ENCODE assay signal across 30 cellular contexts in genomic region chr2:151085101-151085640, GRCh38.
"Had no signal": no experiment of that assay in that cellular context is flagged by ENCODE, and none has a peak within 500 bp of the region (broad histone marks: within the 10 kb centered on the region; RNA-seq: fewer than 3 reads in every experiment).

No MANE protein-coding gene starts in this region.

- DNase-seq: activated CD4-positive, alpha-beta T cell treated with anti-CD3 and anti-CD28 coated beads, Interleukin-2, amount 50 U/mL, for 1 hour; activated CD4-positive, CD25-positive, alpha-beta regulatory T cell treated with anti-CD3 and anti-CD28 coated beads, Interleukin-2, amount 50 U/mL, for 72 hours; activated CD8-positive, alpha-beta T cell treated with anti-CD3 and anti-CD28 coated beads, Interleukin-2, amount 10 ng/mL, durations not matched to agents 7 days and 5 days; activated gamma-delta T cell; activated naive CD4-positive, alpha-beta T cell treated with anti-CD3 and anti-CD28 coated beads, Interleukin-2, amount 50 U/mL, for 16 hours; activated naive CD8-positive, alpha-beta T cell treated with anti-CD3 and anti-CD28 coated beads, Interleukin-2, amount 50 U/mL, for 24 hours; anterior cingulate cortex; brain microvascular endothelial cell; caudate nucleus; effector memory CD4-positive, alpha-beta T cell; foreskin keratinocyte; glutamatergic neuron; immature natural killer cell; left ventricle myocardium inferior; nucleus accumbens; right lobe of liver; stimulated activated CD4-positive, alpha-beta T cell treated with anti-CD3 and anti-CD28 coated beads, Interleukin-2, amount 100 ng/mL, for 24 hours; stimulated activated naive CD8-positive, alpha-beta T cell treated with anti-CD3 and anti-CD28 coated beads, Interleukin-15, amount 100 ng/mL, for 72 hours; T-helper 1 cell; WERI-Rb-1 had no signal

- H3K27ac Mint-ChIP-seq: activated CD8-positive, alpha-beta T cell treated with anti-CD3 and anti-CD28 coated beads, Interleukin-2, amount 10 ng/mL, durations not matched to agents 7 days and 5 days; activated naive CD8-positive, alpha-beta T cell treated with anti-CD3 and anti-CD28 coated beads, Interleukin-2, amount 50 U/mL, for 24 hours; activated T-helper 1 cell treated with anti-CD3 and anti-CD28 coated beads, Interleukin-12 subunit alpha, Interleukin-12 subunit beta, Interleukin-2, Interleukin-4 antibody, amounts not matched to agents 30 ng/mL and 10 ng/mL and 1 ng/mL, durations not matched to agents 14 hours and 24 hours and 36 hours; immature natural killer cell; mesothelial cell of epicardium; natural killer cell treated with Interleukin-12 subunit alpha and Interleukin-12 subunit beta and Interleukin-15 and Interleukin-18, amount 100 ng/mL, for 72 hours; stimulated activated effector memory CD8-positive, alpha-beta T cell treated with anti-CD3 and anti-CD28 coated beads, Interleukin-12 subunit alpha, Interleukin-12 subunit beta, amount 100 ng/mL, for 72 hours; stimulated activated naive CD8-positive, alpha-beta T cell treated with anti-CD3 and anti-CD28 coated beads, Interleukin-15, amount 100 ng/mL, for 72 hours had no signal

- H3K27ac ChIP-seq: brain microvascular endothelial cell, foreskin keratinocyte, left ventricle myocardium inferior, parathyroid adenoma, right lobe of liver, suprapubic skin, tibial nerve, WERI-Rb-1 had no signal

- H3K4me1 Mint-ChIP-seq: activated naive CD8-positive, alpha-beta T cell treated with anti-CD3 and anti-CD28 coated beads, Interleukin-2, amount 50 U/mL, for 24 hours; immature natural killer cell; stimulated activated effector memory CD8-positive, alpha-beta T cell treated with anti-CD3 and anti-CD28 coated beads, Interleukin-12 subunit alpha, Interleukin-12 subunit beta, amount 100 ng/mL, for 72 hours; stimulated activated naive CD8-positive, alpha-beta T cell treated with anti-CD3 and anti-CD28 coated beads, Interleukin-15, amount 100 ng/mL, for 72 hours had no signal

- H3K4me3 Mint-ChIP-seq: activated CD8-positive, alpha-beta T cell treated with anti-CD3 and anti-CD28 coated beads, Interleukin-2, amount 10 ng/mL, durations not matched to agents 7 days and 5 days; activated naive CD8-positive, alpha-beta T cell treated with anti-CD3 and anti-CD28 coated beads, Interleukin-2, amount 50 U/mL, for 24 hours; activated T-helper 1 cell treated with anti-CD3 and anti-CD28 coated beads, Interleukin-12 subunit alpha, Interleukin-12 subunit beta, Interleukin-2, Interleukin-4 antibody, amounts not matched to agents 30 ng/mL and 10 ng/mL and 1 ng/mL, durations not matched to agents 14 hours and 24 hours and 36 hours; immature natural killer cell; mesothelial cell of epicardium; natural killer cell treated with Interleukin-12 subunit alpha and Interleukin-12 subunit beta and Interleukin-15 and Interleukin-18, amount 100 ng/mL, for 72 hours; stimulated activated effector memory CD8-positive, alpha-beta T cell treated with anti-CD3 and anti-CD28 coated beads, Interleukin-12 subunit alpha, Interleukin-12 subunit beta, amount 100 ng/mL, for 72 hours; stimulated activated naive CD8-positive, alpha-beta T cell treated with anti-CD3 and anti-CD28 coated beads, Interleukin-15, amount 100 ng/mL, for 72 hours had no signal

- H3K9me3 Mint-ChIP-seq: activated naive CD8-positive, alpha-beta T cell treated with anti-CD3 and anti-CD28 coated beads, Interleukin-2, amount 50 U/mL, for 24 hours; activated T-helper 1 cell treated with anti-CD3 and anti-CD28 coated beads, Interleukin-12 subunit alpha, Interleukin-12 subunit beta, Interleukin-2, Interleukin-4 antibody, amounts not matched to agents 30 ng/mL and 10 ng/mL and 1 ng/mL, durations not matched to agents 14 hours and 24 hours and 36 hours; natural killer cell treated with Interleukin-12 subunit alpha and Interleukin-12 subunit beta and Interleukin-15 and Interleukin-18, amount 100 ng/mL, for 72 hours; stimulated activated effector memory CD8-positive, alpha-beta T cell treated with anti-CD3 and anti-CD28 coated beads, Interleukin-12 subunit alpha, Interleukin-12 subunit beta, amount 100 ng/mL, for 72 hours; stimulated activated naive CD8-positive, alpha-beta T cell treated with anti-CD3 and anti-CD28 coated beads, Interleukin-15, amount 100 ng/mL, for 72 hours had no signal

- ATAC-seq: activated CD8-positive, alpha-beta T cell treated with anti-CD3 and anti-CD28 coated beads, Interleukin-2, amount 10 ng/mL, durations not matched to agents 7 days and 5 days; activated naive CD8-positive, alpha-beta T cell treated with anti-CD3 and anti-CD28 coated beads, Interleukin-2, amount 50 U/mL, for 24 hours; esophagus mucosa; foreskin keratinocyte; natural killer cell treated with Interleukin-12 subunit alpha and Interleukin-12 subunit beta and Interleukin-15 and Interleukin-18, amount 100 ng/mL, for 72 hours; right lobe of liver; stimulated activated effector memory CD8-positive, alpha-beta T cell treated with anti-CD3 and anti-CD28 coated beads, Interleukin-12 subunit alpha, Interleukin-12 subunit beta, amount 100 ng/mL, for 72 hours; stimulated activated naive CD8-positive, alpha-beta T cell treated with anti-CD3 and anti-CD28 coated beads, Interleukin-15, amount 100 ng/mL, for 72 hours had no signal

- H3K9ac ChIP-seq: parathyroid adenoma had no signal

- H3K9me3 ChIP-seq: left ventricle myocardium inferior, right lobe of liver, suprapubic skin, tibial nerve had no signal

- H2AFZ ChIP-seq: hepatocyte, parathyroid adenoma had no signal

- H3K27me3 ChIP-seq: brain microvascular endothelial cell, right lobe of liver, suprapubic skin, tibial nerve had no signal

- H3K4me3 ChIP-seq: hepatocyte, left ventricle myocardium inferior, right lobe of liver, skin epidermis, suprapubic skin, tibial nerve had no signal

- H3K79me2 ChIP-seq: hepatocyte, parathyroid adenoma had no signal

- H3K36me3 ChIP-seq: brain microvascular endothelial cell, left ventricle myocardium inferior, right lobe of liver, suprapubic skin, tibial nerve, WERI-Rb-1 had no signal

- H3K4me1 ChIP-seq: foreskin keratinocyte, left ventricle myocardium inferior, parathyroid adenoma, right lobe of liver had no signal

- H3K4me2 ChIP-seq: hepatocyte had no signal

- H3K36me3 Mint-ChIP-seq: immature natural killer cell; mesothelial cell of epicardium; natural killer cell treated with Interleukin-12 subunit alpha and Interleukin-12 subunit beta and Interleukin-15 and Interleukin-18, amount 100 ng/mL, for 72 hours; stimulated activated effector memory CD8-positive, alpha-beta T cell treated with anti-CD3 and anti-CD28 coated beads, Interleukin-12 subunit alpha, Interleukin-12 subunit beta, amount 100 ng/mL, for 72 hours had no signal
